1 cellular context compared by ENCODE assay signal in genomic region chr19:16033721-16034120, GRCh38.
TF ChIP-seq lines count a peak whose summit lies in the region.

No MANE protein-coding gene starts in this region.

TF ChIP-seq in Ishikawa, 13 proteins besides CTCF, POLR2A, EP300 and RAD21 (continued from another document):
- TF ChIP-seq, protein P1, sequence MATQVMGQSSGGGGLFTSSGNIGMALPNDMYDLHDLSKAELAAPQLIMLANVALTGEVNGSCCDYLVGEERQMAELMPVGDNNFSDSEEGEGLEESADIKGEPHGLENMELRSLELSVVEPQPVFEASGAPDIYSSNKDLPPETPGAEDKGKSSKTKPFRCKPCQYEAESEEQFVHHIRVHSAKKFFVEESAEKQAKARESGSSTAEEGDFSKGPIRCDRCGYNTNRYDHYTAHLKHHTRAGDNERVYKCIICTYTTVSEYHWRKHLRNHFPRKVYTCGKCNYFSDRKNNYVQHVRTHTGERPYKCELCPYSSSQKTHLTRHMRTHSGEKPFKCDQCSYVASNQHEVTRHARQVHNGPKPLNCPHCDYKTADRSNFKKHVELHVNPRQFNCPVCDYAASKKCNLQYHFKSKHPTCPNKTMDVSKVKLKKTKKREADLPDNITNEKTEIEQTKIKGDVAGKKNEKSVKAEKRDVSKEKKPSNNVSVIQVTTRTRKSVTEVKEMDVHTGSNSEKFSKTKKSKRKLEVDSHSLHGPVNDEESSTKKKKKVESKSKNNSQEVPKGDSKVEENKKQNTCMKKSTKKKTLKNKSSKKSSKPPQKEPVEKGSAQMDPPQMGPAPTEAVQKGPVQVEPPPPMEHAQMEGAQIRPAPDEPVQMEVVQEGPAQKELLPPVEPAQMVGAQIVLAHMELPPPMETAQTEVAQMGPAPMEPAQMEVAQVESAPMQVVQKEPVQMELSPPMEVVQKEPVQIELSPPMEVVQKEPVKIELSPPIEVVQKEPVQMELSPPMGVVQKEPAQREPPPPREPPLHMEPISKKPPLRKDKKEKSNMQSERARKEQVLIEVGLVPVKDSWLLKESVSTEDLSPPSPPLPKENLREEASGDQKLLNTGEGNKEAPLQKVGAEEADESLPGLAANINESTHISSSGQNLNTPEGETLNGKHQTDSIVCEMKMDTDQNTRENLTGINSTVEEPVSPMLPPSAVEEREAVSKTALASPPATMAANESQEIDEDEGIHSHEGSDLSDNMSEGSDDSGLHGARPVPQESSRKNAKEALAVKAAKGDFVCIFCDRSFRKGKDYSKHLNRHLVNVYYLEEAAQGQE (IDR thresholded peaks at IDR 0.05; ENCODE audit: low read depth): no peak
- TF ChIP-seq CEBPB (IDR thresholded peaks at IDR 0.05): no peak
- TF ChIP-seq ZBTB7A (IDR thresholded peaks at IDR 0.05; ENCODE audit: low read depth): no peak
- no peak for TF ChIP-seq FOXM1 (IDR thresholded peaks at IDR 0.05; ENCODE audit: borderline replicate concordance, low read depth)
